Comparison of ENCODE assay signal across 8 cellular contexts in genomic region chr7:129952653-129953560, GRCh38. TPM values are rescaled to one million over a fixed set of nuclear protein-coding genes. Genes with fewer than 3 reads are reported as not detected.
DNase-seq lines count a peak whose midpoint lies in the region; ATAC-seq, FAIRE-seq and TF ChIP-seq lines count a peak whose summit lies in the region.

Gene UBE2H (minus strand): TSS chr7:129952960. CDS start chr7:129952555, 405 bp downstream.

- peak; percentile 70 for ATAC-seq in GM18909 (IDR thresholded peaks at IDR 0.05; ENCODE audit: poor library complexity, unreplicated experiment)
- peak; percentile 56 for ATAC-seq in HG03175 (IDR thresholded peaks at IDR 0.05; ENCODE audit: unreplicated experiment)
- ATAC-seq in activated CD4-positive, CD25-positive, alpha-beta regulatory T cell treated with anti-CD3 and anti-CD28 coated beads, Interleukin-2, amount 50 U/mL, for 24 hours: peak; percentile 76 to 82
- ATAC-seq in central memory CD8-positive, alpha-beta T cell (replicated peaks; ENCODE audit: extremely low read depth, poor library complexity, severe bottlenecking): peak; percentile 77

- H2AFZ ChIP-seq in keratinocyte (ENCODE audit: control insufficient read depth, low read length): no peak within 1 kb of the TSS

- peak within 1 kb of the TSS; percentile 91 for H3K4me3 ChIP-seq in AG04449 (ENCODE audit: low read depth, low read length)
- H3K4me3 ChIP-seq in keratinocyte (ENCODE audit: control insufficient read depth in 2 of 3, extremely low read depth in 1 of 3, insufficient read depth in 2 of 3, low read depth in 1 of 3, low read length in 3 of 3): peak within 1 kb of the TSS; percentile 91 to 93 (median 91)

- dilution Hi-C loops in keratinocyte (cut with MboI; ENCODE audit: extremely low pct_ligation_motif_present, low sequenced_read_pairs): no loop called here

- H3K27me3 Mint-ChIP-seq in central memory CD8-positive, alpha-beta T cell: no peaks in the 10 kb centered on the region

- H3K79me2 ChIP-seq in keratinocyte (ENCODE audit: control insufficient read depth, insufficient read depth, low read length): peaks cover 46% of the 10 kb centered on the region

- H3K27ac ChIP-seq in keratinocyte (ENCODE audit: control insufficient read depth, insufficient read depth, low read length): peak within 1 kb of the TSS; percentile 98

- POLR2A ChIA-PET in AG04449 (lab: Yijun Ruan, JAX): interaction anchor here (0.7 to 1.8 kb wide), 3 partner anchors 21 to 128 kb away, joined by 3 to 5 read pairs (median 3); no protein-coding TSS in a partner anchor

- H3K9me3 Mint-ChIP-seq in central memory CD8-positive, alpha-beta T cell: no peaks in the 10 kb centered on the region

- peak within 1 kb of the TSS; percentile 94 for H3K9ac ChIP-seq in keratinocyte (ENCODE audit: control insufficient read depth, extremely low read depth, insufficient read depth, low read length)

- peaks cover 20% of the 10 kb centered on the region for H3K36me3 Mint-ChIP-seq in central memory CD8-positive, alpha-beta T cell (ENCODE audit: insufficient read depth)

- no peaks in the 10 kb centered on the region for H3K9me1 ChIP-seq in keratinocyte (ENCODE audit: control insufficient read depth, extremely low read depth, insufficient read depth, low read length)

- peaks cover 35% of the 10 kb centered on the region for H3K4me1 ChIP-seq in keratinocyte (ENCODE audit: control insufficient read depth, extremely low read depth, insufficient read depth, low read length)

- H3K4me1 Mint-ChIP-seq in central memory CD8-positive, alpha-beta T cell: peaks cover 9% of the 10 kb centered on the region

- H4K20me1 ChIP-seq in keratinocyte (ENCODE audit: control insufficient read depth, extremely low read depth, insufficient read depth, low read length): peaks cover 13% of the 10 kb centered on the region

- TF ChIP-seq CTCF in AG04449 (IDR thresholded peaks at IDR 0.05; ENCODE audit: insufficient read depth, low read length, missing control alignments) (no peak), keratinocyte (optimal IDR thresholded peaks at IDR 0.05 in 1 of 3, IDR thresholded peaks at IDR 0.05 in 1 of 3, conservative IDR thresholded peaks at IDR 0.05 in 1 of 3; ENCODE audit: extremely low read depth in 1 of 3, insufficient read depth in 2 of 3, low read length in 3 of 3) (no peak)

- no peaks in the 10 kb centered on the region for H3K9me3 ChIP-seq in keratinocyte (ENCODE audit: control insufficient read depth, low read depth, low read length)

- CTCF ChIA-PET in AG04449 (lab: Yijun Ruan, JAX): interaction anchor here (1.0 to 6.0 kb wide), 5 partner anchors 26 to 124 kb away, joined by 3 to 34 read pairs (median 5); no protein-coding TSS in a partner anchor

- FAIRE-seq in keratinocyte (lab: Jason Lieb, UNC): peak; percentile 13

- DNase-seq in AG04449 (ENCODE audit: low read depth, low spot score) (peak; percentile 37), NCI-H446 (lab: John Stamatoyannopoulos, UW) (peak; percentile 51 to 92), keratinocyte (ENCODE audit: low read depth, low spot score) (no peak)
- DNase-seq in central memory CD8-positive, alpha-beta T cell (ENCODE audit: low spot score in 2 of 2): peak; percentile 77 to 80
- DNase-seq in stimulated activated CD4-positive, alpha-beta T cell treated with anti-CD3 and anti-CD28 coated beads, Interleukin-12 subunit alpha, Interleukin-12 subunit beta, amount 100 ng/mL, for 48 hours (ENCODE audit: low read depth in 2 of 3, low spot score in 1 of 3): peak; percentile 85 to 89 (median 87)

- no peak within 1 kb of the TSS for H3K27ac Mint-ChIP-seq in central memory CD8-positive, alpha-beta T cell (ENCODE audit: low read depth)

- peak within 1 kb of the TSS; percentile 99 for H3K4me2 ChIP-seq in keratinocyte (ENCODE audit: control insufficient read depth, extremely low read depth, insufficient read depth, low read depth, low read length)

- no peaks in the 10 kb centered on the region for H3K27me3 ChIP-seq in keratinocyte (ENCODE audit: control insufficient read depth, extremely low read depth, insufficient read depth, low read length)

- H3K36me3 ChIP-seq in keratinocyte (ENCODE audit: control insufficient read depth in 2 of 2, extremely low read depth in 1 of 2, insufficient read depth in 2 of 2, low read length in 2 of 2): peaks cover 5 to 10% of the 10 kb centered on the region in 2 experiments

- no peak within 1 kb of the TSS for H3K4me3 Mint-ChIP-seq in central memory CD8-positive, alpha-beta T cell

RNA-seq across cellular contexts. Expression of gene UBE2H, which starts in this region (rescaled TPM):
- 83.7 to 130 TPM (median 100 TPM) in 3 replicates for polyA plus RNA-seq in keratinocyte
- 217 TPM for polyA plus RNA-seq in keratinocyte (2011; ENCODE audit: low read depth)
- 112 and 283 TPM in 2 replicates for polyA plus RNA-seq in keratinocyte (2011; cell fraction: cytosol; rRNA removed)
- polyA plus RNA-seq in keratinocyte (2011; cell fraction: nucleus; rRNA removed): 208 and 215 TPM in 2 replicates
- 66.1 and 86.4 TPM in 2 replicates for polyA plus RNA-seq in keratinocyte (2012; ENCODE audit: low replicate concordance)
- polyA minus RNA-seq in keratinocyte: 46.9 to 97.5 TPM (median 79.6 TPM) in 3 replicates
- 57.2 TPM for polyA minus RNA-seq in keratinocyte (2011; cell fraction: cytosol; rRNA and poly(A)+ RNA removed)
- 60.1 and 145 TPM in 2 replicates for polyA minus RNA-seq in keratinocyte (2011; cell fraction: nucleus; rRNA and poly(A)+ RNA removed)
